In the genomic region with DNA sequence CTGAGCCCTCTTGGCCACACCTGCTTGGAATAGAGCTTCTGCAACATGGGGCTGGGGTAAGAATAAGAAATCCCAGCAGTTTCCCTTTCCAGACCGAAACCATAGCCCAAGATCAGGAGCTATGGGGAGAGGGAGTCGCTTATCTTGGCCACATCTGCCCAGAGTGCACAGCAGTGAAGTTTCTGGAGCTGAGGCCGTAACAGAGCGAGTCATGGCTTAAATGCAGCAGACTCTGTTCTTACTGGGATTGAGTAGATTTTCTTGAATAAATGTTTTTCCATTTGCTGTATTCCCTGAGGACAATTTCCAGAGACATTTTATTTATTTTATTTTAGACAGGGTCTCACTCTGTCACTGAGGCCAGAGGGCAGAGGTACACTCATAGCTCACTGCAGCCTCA, we compare ENCODE assay signal across 14 cellular contexts. TPM values are rescaled to one million over a fixed set of nuclear protein-coding genes. Genes with fewer than 3 reads are reported as not detected.
DNase-seq lines count a peak whose midpoint lies in the region; ATAC-seq and TF ChIP-seq lines count a peak whose summit lies in the region.
"Had no signal": no experiment of that assay in that cellular context is flagged by ENCODE, and none has a peak within 500 bp of the region (broad histone marks: within the 10 kb centered on the region; RNA-seq: fewer than 3 reads in every experiment).

No MANE protein-coding gene starts in this region.

- H3K9me3 Mint-ChIP-seq in mesothelial cell of epicardium (peaks cover 10% of the 10 kb centered on the region), glutamatergic neuron (ENCODE audit: unreplicated experiment) (no peaks in the 10 kb centered on the region)
- H3K9me3 Mint-ChIP-seq: activated naive CD8-positive, alpha-beta T cell treated with anti-CD3 and anti-CD28 coated beads, Interleukin-2, amount 10 ng/mL, durations not matched to agents 7 days and 5 days had no signal

- H3K4me3 Mint-ChIP-seq in mesothelial cell of epicardium (no peak overlapping the region), glutamatergic neuron (ENCODE audit: unreplicated experiment) (no peak overlapping the region)
- H3K4me3 Mint-ChIP-seq: activated naive CD8-positive, alpha-beta T cell treated with anti-CD3 and anti-CD28 coated beads, Interleukin-2, amount 10 ng/mL, durations not matched to agents 7 days and 5 days; B cell; naive thymus-derived CD4-positive, alpha-beta T cell; T-helper 17 cell had no signal

- no peak for TF ChIP-seq CTCF in mesothelial cell of epicardium (IDR thresholded peaks at IDR 0.05; ENCODE audit: unreplicated experiment)
- TF ChIP-seq CTCF in glutamatergic neuron (IDR thresholded peaks at IDR 0.05; ENCODE audit: partially characterized antibody, unreplicated experiment), result no peak

- peaks cover 9% of the 10 kb centered on the region for H3K36me3 Mint-ChIP-seq in mesothelial cell of epicardium
- H3K36me3 Mint-ChIP-seq in glutamatergic neuron (ENCODE audit: unreplicated experiment), result peaks cover 15% of the 10 kb centered on the region
- H3K36me3 Mint-ChIP-seq: activated naive CD8-positive, alpha-beta T cell treated with anti-CD3 and anti-CD28 coated beads, Interleukin-2, amount 10 ng/mL, durations not matched to agents 7 days and 5 days had no signal

- DNase-seq in ACHN (peak; percentile 8), M059J (ENCODE audit: low read depth) (peak; percentile 82), dermis blood vessel endothelial cell (peak; percentile 49), mesothelial cell of epicardium (ENCODE audit: low spot score in 2 of 2, unreplicated experiment in 2 of 2) (no peak), left colon (no peak), glutamatergic neuron (no peak), COLO668 (lab: John Stamatoyannopoulos, UW; ENCODE audit: unreplicated experiment) (no peak)
- DNase-seq: activated naive CD8-positive, alpha-beta T cell treated with anti-CD3 and anti-CD28 coated beads, Interleukin-2, amount 10 ng/mL, durations not matched to agents 7 days and 5 days; effector CD8-positive, alpha-beta T cell; naive thymus-derived CD4-positive, alpha-beta T cell; T-helper 17 cell; transverse colon had no signal

- in situ Hi-C loops in ACHN (cut with HindIII; ENCODE audit: low pct_ligation_motif_present, low pct_unique_long_range_greater_than_20kb, low sequenced_read_pairs), result no loop called here

- H3K27me3 Mint-ChIP-seq in mesothelial cell of epicardium (ENCODE audit: low read depth), result no peaks in the 10 kb centered on the region
- no peaks in the 10 kb centered on the region for H3K27me3 Mint-ChIP-seq in glutamatergic neuron (ENCODE audit: unreplicated experiment)

- no peak for ATAC-seq in left colon
- ATAC-seq in HG02840 (IDR thresholded peaks at IDR 0.05; ENCODE audit: low FRiP score, unreplicated experiment), result no peak
- ATAC-seq: naive thymus-derived CD4-positive, alpha-beta T cell; T-helper 17 cell had no signal

- intact Hi-C loops in left colon (cut with DNase I, micrococcal nuclease), result no loop called here

- H3K27ac Mint-ChIP-seq in mesothelial cell of epicardium (peak overlapping the region; percentile 100), glutamatergic neuron (ENCODE audit: unreplicated experiment) (no peak overlapping the region)
- H3K27ac Mint-ChIP-seq: activated naive CD8-positive, alpha-beta T cell treated with anti-CD3 and anti-CD28 coated beads, Interleukin-2, amount 10 ng/mL, durations not matched to agents 7 days and 5 days; B cell; naive thymus-derived CD4-positive, alpha-beta T cell; T-helper 17 cell had no signal

- H3K4me1 Mint-ChIP-seq in mesothelial cell of epicardium, result peaks cover 27% of the 10 kb centered on the region
- H3K4me1 Mint-ChIP-seq in glutamatergic neuron (ENCODE audit: low read depth, unreplicated experiment), result peaks cover 6% of the 10 kb centered on the region
- H3K4me1 Mint-ChIP-seq: activated naive CD8-positive, alpha-beta T cell treated with anti-CD3 and anti-CD28 coated beads, Interleukin-2, amount 10 ng/mL, durations not matched to agents 7 days and 5 days had no signal

RNA-seq across cellular contexts. Expression of a gene that starts 33.5 kb away (rescaled TPM):
- 0.67 TPM in 1 of 2 replicates, not detected in the other for total RNA-seq in M059J (2014; rRNA removed; shearing (Covaris generic))
- total RNA-seq in dermis blood vessel endothelial cell (0.14 and 0.17 TPM in 2 replicates), mesothelial cell of epicardium (0.27 to 0.38 TPM (median 0.35 TPM) in 3 replicates), left colon (not detected), glutamatergic neuron (ENCODE audit: unreplicated experiment) (5.0 TPM)
- total RNA-seq: activated naive CD8-positive, alpha-beta T cell treated with anti-CD3 and anti-CD28 coated beads, Interleukin-2, amount 10 ng/mL, durations not matched to agents 7 days and 5 days; T-helper 17 cell; transverse colon had no signal

RNA-seq across cellular contexts. Expression of a gene that starts 33.6 kb away (rescaled TPM):
- 150 and 165 TPM in 2 replicates for total RNA-seq in M059J (2014; rRNA removed; shearing (Covaris generic))
- total RNA-seq in dermis blood vessel endothelial cell (68.1 and 89.9 TPM in 2 replicates), mesothelial cell of epicardium (49.1 to 51.3 TPM (median 51.1 TPM) in 3 replicates), left colon (10 to 100 TPM; 30.4 to 32.4 TPM), glutamatergic neuron (ENCODE audit: unreplicated experiment) (31.3 TPM)

Comparison
In these comparisons a context has a peak if more than half of its experiments do, and no peak if none do; other contexts are left out.
1. DNase-seq: peak in ACHN (single experiment), M059J (single experiment) and dermis blood vessel endothelial cell (single experiment); none in mesothelial cell of epicardium (0 of 2), left colon (0 of 2), glutamatergic neuron (single experiment) and COLO668 (single experiment).